ENCODE assay signal across 23 cellular contexts in genomic region chr7:44448922-44449321, GRCh38. TPM values are rescaled to one million over a fixed set of nuclear protein-coding genes. Genes with fewer than 3 reads are reported as not detected.
DNase-seq lines count a peak whose midpoint lies in the region; ATAC-seq, FAIRE-seq and TF ChIP-seq lines count a peak whose summit lies in the region.
"Had no signal": no experiment of that assay in that cellular context is flagged by ENCODE, and none has a peak within 500 bp of the region (broad histone marks: within the 10 kb centered on the region; RNA-seq: fewer than 3 reads in every experiment).

No MANE protein-coding gene starts in this region.

- peak overlapping the region; percentile 14 for H3K9ac ChIP-seq in astrocyte (ENCODE audit: low read length)

- peak overlapping the region; percentile 65 for H3K4me2 ChIP-seq in astrocyte (ENCODE audit: low read length)

- H3K4me1 Mint-ChIP-seq in T-helper 2 cell treated with Interferon-gamma antibody and Interleukin-4, amounts not matched to agents 5 μg/mL and 100 μg/mL, for 36 hours (ENCODE audit: low read depth) = peaks cover 23% of the 10 kb centered on the region
- H3K4me1 Mint-ChIP-seq in astrocyte (ENCODE audit: low read depth, unreplicated experiment) = peaks cover 12% of the 10 kb centered on the region
- H3K4me1 Mint-ChIP-seq in neural crest cell = peaks cover 6% of the 10 kb centered on the region

- peak overlapping the region; percentile 45 for H3K27ac ChIP-seq in astrocyte (ENCODE audit: low read depth, low read length)
- H3K27ac ChIP-seq: C4-2B, RWPE1, upper lobe of right lung had no signal

- H3K4me3 ChIP-seq in astrocyte (ENCODE audit: insufficient read depth, low read depth, low read length) = no peak overlapping the region
- H3K4me3 ChIP-seq: HAP-1, upper lobe of right lung had no signal

- H3K4me1 ChIP-seq in astrocyte (ENCODE audit: insufficient read depth, low read length) = peaks cover 3% of the 10 kb centered on the region

- peak overlapping the region; percentile 37 for H3K27ac Mint-ChIP-seq in T-helper 2 cell treated with Interferon-gamma antibody and Interleukin-4, amounts not matched to agents 5 μg/mL and 100 μg/mL, for 36 hours
- H3K27ac Mint-ChIP-seq in astrocyte (ENCODE audit: unreplicated experiment) (peak overlapping the region; percentile 3), neural crest cell (ENCODE audit: unreplicated experiment) (peak overlapping the region; percentile 17)
- H3K27ac Mint-ChIP-seq: activated CD4-positive, alpha-beta memory T cell treated with anti-CD3 and anti-CD28 coated beads, Interleukin-2, amount 10 ng/mL, durations not matched to agents 7 days and 5 days; natural killer cell treated with Interleukin-12 subunit alpha and Interleukin-12 subunit beta and Interleukin-15 and Interleukin-18, amount 100 ng/mL, for 72 hours had no signal

- peaks cover 93% of the 10 kb centered on the region for H3K79me2 ChIP-seq in astrocyte (ENCODE audit: insufficient read depth, low read length)

- TF ChIP-seq CTCF in astrocyte (IDR thresholded peaks at IDR 0.05; ENCODE audit: insufficient read depth, low read depth, low read length) (no peak), neural crest cell (conservative IDR thresholded peaks at IDR 0.05) (no peak)

- H3K27me3 Mint-ChIP-seq in T-helper 2 cell treated with Interferon-gamma antibody and Interleukin-4, amounts not matched to agents 5 μg/mL and 100 μg/mL, for 36 hours (ENCODE audit: low read depth) = no peaks in the 10 kb centered on the region
- H3K27me3 Mint-ChIP-seq in astrocyte (ENCODE audit: low read depth, unreplicated experiment) (no peaks in the 10 kb centered on the region), neural crest cell (ENCODE audit: low read depth) (no peaks in the 10 kb centered on the region)
- H3K27me3 Mint-ChIP-seq: activated CD4-positive, alpha-beta memory T cell treated with anti-CD3 and anti-CD28 coated beads, Interleukin-2, amount 10 ng/mL, durations not matched to agents 7 days and 5 days; natural killer cell treated with Interleukin-12 subunit alpha and Interleukin-12 subunit beta and Interleukin-15 and Interleukin-18, amount 100 ng/mL, for 72 hours had no signal

- H3K4me3 Mint-ChIP-seq in T-helper 2 cell treated with Interferon-gamma antibody and Interleukin-4, amounts not matched to agents 5 μg/mL and 100 μg/mL, for 36 hours = peak overlapping the region; percentile 1
- no peak overlapping the region for H3K4me3 Mint-ChIP-seq in astrocyte (ENCODE audit: unreplicated experiment)
- H3K4me3 Mint-ChIP-seq in neural crest cell = no peak overlapping the region
- H3K4me3 Mint-ChIP-seq: activated CD4-positive, alpha-beta memory T cell treated with anti-CD3 and anti-CD28 coated beads, Interleukin-2, amount 10 ng/mL, durations not matched to agents 7 days and 5 days; immature natural killer cell; natural killer cell treated with Interleukin-12 subunit alpha and Interleukin-12 subunit beta and Interleukin-15 and Interleukin-18, amount 100 ng/mL, for 72 hours had no signal

- peaks cover 81% of the 10 kb centered on the region for H4K20me1 ChIP-seq in astrocyte (ENCODE audit: insufficient read depth, low read length)

- H3K36me3 Mint-ChIP-seq in T-helper 2 cell treated with Interferon-gamma antibody and Interleukin-4, amounts not matched to agents 5 μg/mL and 100 μg/mL, for 36 hours (ENCODE audit: low read depth) = peaks cover 55% of the 10 kb centered on the region
- H3K36me3 Mint-ChIP-seq in astrocyte (ENCODE audit: low read depth, unreplicated experiment) = peaks cover 22% of the 10 kb centered on the region
- H3K36me3 Mint-ChIP-seq in neural crest cell (ENCODE audit: low read depth) = peaks cover 5% of the 10 kb centered on the region

- no peak overlapping the region for H2AFZ ChIP-seq in astrocyte (ENCODE audit: low read depth, low read length)

- no peaks in the 10 kb centered on the region for H3K9me3 ChIP-seq in astrocyte (ENCODE audit: insufficient read depth, low read depth, low read length)
- H3K9me3 ChIP-seq: HAP-1, upper lobe of right lung had no signal

- H3K36me3 ChIP-seq in astrocyte (ENCODE audit: insufficient read depth, low read length) = peaks cover 5% of the 10 kb centered on the region

- peaks cover 3% of the 10 kb centered on the region for H3K9me3 Mint-ChIP-seq in T-helper 2 cell treated with Interferon-gamma antibody and Interleukin-4, amounts not matched to agents 5 μg/mL and 100 μg/mL, for 36 hours
- no peaks in the 10 kb centered on the region for H3K9me3 Mint-ChIP-seq in astrocyte (ENCODE audit: unreplicated experiment)
- no peaks in the 10 kb centered on the region for H3K9me3 Mint-ChIP-seq in neural crest cell
- H3K9me3 Mint-ChIP-seq: immature natural killer cell; natural killer cell treated with Interleukin-12 subunit alpha and Interleukin-12 subunit beta and Interleukin-15 and Interleukin-18, amount 100 ng/mL, for 72 hours had no signal

- ATAC-seq in esophagus mucosa = no peak
- ATAC-seq: natural killer cell treated with Interleukin-12 subunit alpha and Interleukin-12 subunit beta and Interleukin-15 and Interleukin-18, amount 100 ng/mL, for 72 hours had no signal

- no peak for FAIRE-seq in astrocyte (lab: Jason Lieb, UNC)

- DNase-seq in T-helper 2 cell treated with Interferon-gamma antibody and Interleukin-4, amounts not matched to agents 5 μg/mL and 100 μg/mL, for 36 hours (ENCODE audit: low spot score) = no peak
- DNase-seq in T-helper 2 cell = no peak
- DNase-seq in GM03348 (ENCODE audit: low spot score) = peak; percentile 27
- no peak for DNase-seq in astrocyte (ENCODE audit: low read depth)
- no peak for DNase-seq in neural crest cell (ENCODE audit: low read depth, low spot score)
- no peak for DNase-seq in KG1 (lab: John Stamatoyannopoulos, UW)
- DNase-seq in NCI-H345 treated with DMSO at 0.1 percent for 48 hours (lab: John Stamatoyannopoulos, UW; ENCODE audit: unreplicated experiment) = no peak
- DNase-seq: 8988T; activated CD4-positive, alpha-beta memory T cell treated with anti-CD3 and anti-CD28 coated beads, Interleukin-2, amount 10 ng/mL, durations not matched to agents 7 days and 5 days; activated gamma-delta T cell; DMS79; erythroblast; immature natural killer cell; NCI-H1436 treated with DMSO at 0.1 percent for 48 hours; NCI-H2227 treated with DMSO at 0.1 percent for 48 hours; stimulated activated naive CD4-positive, alpha-beta T cell treated with Interleukin-2 at 50 U/mL for 16 hours; SW 1271; upper lobe of right lung had no signal

- H3K27me3 ChIP-seq in astrocyte (ENCODE audit: insufficient read depth, low read length) = no peaks in the 10 kb centered on the region
- H3K27me3 ChIP-seq: upper lobe of right lung had no signal

RNA-seq across cellular contexts. Expression of gene NUDCD3, which starts 41.5 kb away (rescaled TPM):
- total RNA-seq in astrocyte (86.8 and 94.6 TPM in 2 replicates), neural crest cell (85.5 and 93.2 TPM in 2 replicates), esophagus mucosa (68.9 TPM)
